1 cellular context compared by ENCODE assay signal in the genomic region with DNA sequence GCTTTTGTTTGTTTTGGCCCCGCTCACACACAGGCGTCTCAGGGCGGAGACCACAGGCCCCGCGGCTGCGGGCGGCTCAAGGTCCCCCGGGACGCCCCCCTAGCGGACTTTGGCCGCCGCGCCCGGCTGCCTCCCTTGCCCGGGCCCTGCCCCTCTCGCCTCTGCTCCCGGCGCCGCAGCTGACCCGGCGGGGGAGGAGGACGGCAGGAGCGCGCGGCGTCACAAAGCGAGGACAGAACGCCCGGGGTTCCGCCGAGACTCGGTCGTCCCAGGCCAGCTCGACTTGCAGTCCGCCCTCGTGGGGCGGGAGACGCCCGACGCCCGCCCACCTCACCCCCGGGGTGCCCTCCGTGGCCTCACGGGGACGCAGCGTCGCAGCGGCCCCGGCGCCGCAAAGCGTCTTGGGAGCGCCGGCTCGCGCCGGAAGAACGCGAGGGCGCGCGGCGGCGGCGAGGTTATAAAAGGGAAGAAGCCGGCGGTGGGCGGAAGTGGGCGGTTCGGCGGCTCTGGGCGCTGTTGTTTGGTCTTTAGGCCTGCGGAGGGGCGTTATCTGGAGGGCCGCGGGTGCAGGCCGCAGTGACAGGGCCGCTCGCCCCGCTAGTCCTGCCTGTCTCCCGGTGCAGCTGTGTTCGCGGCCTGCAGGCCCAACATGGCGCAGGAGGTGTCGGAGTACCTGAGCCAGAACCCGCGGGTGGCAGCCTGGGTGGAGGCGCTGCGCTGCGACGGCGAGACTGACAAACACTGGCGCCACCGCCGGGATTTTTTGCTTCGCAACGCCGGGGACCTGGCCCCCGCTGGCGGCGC.
A peak's percentile ranks its signal among the peaks of the same experiment; 100 is the strongest.
TF ChIP-seq lines count a peak whose summit lies in the region.

CDKN2AIP (plus strand) TSS at position 488 of the 804 bp plus-strand sequence; CDS start at position 650, 162 bp downstream.

TF ChIP-seq in K562, 482 proteins besides CTCF, POLR2A, EP300 and RAD21 (continued from another document and continues in another):
- TF ChIP-seq ZEB2 (IDR thresholded peaks at IDR 0.05) (no peak), CBX5 (IDR thresholded peaks at IDR 0.05; ENCODE audit: borderline replicate concordance, low read depth) (no peak), ZNF696 (CRISPR knock-in tag; conservative IDR thresholded peaks at IDR 0.05) (no peak), ZNF717 (CRISPR knock-in tag; IDR thresholded peaks at IDR 0.05) (no peak), PATZ1 (CRISPR knock-in tag; IDR thresholded peaks at IDR 0.05; ENCODE audit: borderline replicate concordance) (no peak), BRCA1 (IDR thresholded peaks at IDR 0.05) (no peak), BRCA1 (CRISPR knock-in tag; IDR thresholded peaks at IDR 0.05) (no peak), CBFB (CRISPR knock-in tag; IDR thresholded peaks at IDR 0.05) (no peak), HNRNPH1 (optimal IDR thresholded peaks at IDR 0.05; ENCODE audit: low read depth, low read length) (peak; percentile 46), ZNF124 (CRISPR knock-in tag; IDR thresholded peaks at IDR 0.05) (no peak), ZBTB49 (CRISPR knock-in tag; IDR thresholded peaks at IDR 0.05; ENCODE audit: borderline replicate concordance) (no peak), SRSF9 (IDR thresholded peaks at IDR 0.05; ENCODE audit: borderline replicate concordance, low read depth, low read length) (no peak), ZNF655 (CRISPR knock-in tag; IDR thresholded peaks at IDR 0.05) (no peak), LEF1 (IDR thresholded peaks at IDR 0.05) (no peak), SIN3A (IDR thresholded peaks at IDR 0.05; ENCODE audit: borderline replicate concordance in 2 of 2, control insufficient read depth in 1 of 2, low read depth in 2 of 2, low read length in 2 of 2) (peak; percentile 68 to 76; a peak in 3 of 4 replicates), MAFG (tag; conservative IDR thresholded peaks at IDR 0.05) (no peak), ZNF41 (CRISPR knock-in tag; conservative IDR thresholded peaks at IDR 0.05) (no peak), KLF10 (CRISPR knock-in tag; IDR thresholded peaks at IDR 0.05) (no peak), SP2 (IDR thresholded peaks at IDR 0.05; ENCODE audit: extremely low read depth, low read depth, low read length, poor library complexity, severe bottlenecking) (no peak), ESRRA (IDR thresholded peaks at IDR 0.05; ENCODE audit: borderline replicate concordance, low read depth) (peak; percentile 74; the same call in 1 of the 2 replicates), MTA3 (IDR thresholded peaks at IDR 0.05; ENCODE audit: borderline replicate concordance) (peak; percentile 98), RBBP5 (IDR thresholded peaks at IDR 0.05; ENCODE audit: borderline replicate concordance, insufficient read depth, low read length, poor library complexity, severe bottlenecking) (peak; percentile 88), RBM34 (IDR thresholded peaks at IDR 0.05; ENCODE audit: borderline replicate concordance, insufficient read depth, low read length) (no peak), NFE2 (IDR thresholded peaks at IDR 0.05; ENCODE audit: low read depth) (no peak), CCNT2 (IDR thresholded peaks at IDR 0.05; ENCODE audit: borderline replicate concordance, extremely low read depth, insufficient read length, low read depth, low read length) (peak; percentile 93), GATAD2A (IDR thresholded peaks at IDR 0.05) (no peak), TCFL5 (CRISPR knock-in tag; conservative IDR thresholded peaks at IDR 0.05) (no peak), ZKSCAN8 (CRISPR knock-in tag; IDR thresholded peaks at IDR 0.05) (no peak), KAT2B (IDR thresholded peaks at IDR 0.05; ENCODE audit: low read depth, low read length) (no peak), E2F5 (CRISPR knock-in tag; IDR thresholded peaks at IDR 0.05) (peak; percentile 82; the same call in 1 of the 2 replicates), NR4A1 (CRISPR knock-in tag; IDR thresholded peaks at IDR 0.05) (no peak), NR4A1 (tag; IDR thresholded peaks at IDR 0.05) (peak; percentile 24; the same call in 1 of the 2 replicates), TBL1XR1 (IDR thresholded peaks at IDR 0.05; ENCODE audit: low read length in 2 of 2) (no peak), NELFE (IDR thresholded peaks at IDR 0.05; ENCODE audit: insufficient read depth, insufficient read length) (no peak), KLF13 (tag; IDR thresholded peaks at IDR 0.05; ENCODE audit: borderline replicate concordance, low read depth) (peak; percentile 87), CREB3L1 (IDR thresholded peaks at IDR 0.05; ENCODE audit: borderline replicate concordance, low read depth) (peak; percentile 75; the same call in 1 of the 2 replicates), SMARCC2 (IDR thresholded peaks at IDR 0.05; ENCODE audit: low read depth) (no peak; the same call in 1 of the 2 replicates), RBFOX2 (IDR thresholded peaks at IDR 0.05; ENCODE audit: low read depth, low read length) (peak; percentile 100), ZFP1 (CRISPR knock-in tag; IDR thresholded peaks at IDR 0.05) (no peak), ZNF780A (CRISPR knock-in tag; IDR thresholded peaks at IDR 0.05) (no peak), NFIC (IDR thresholded peaks at IDR 0.05) (0 out of 2 replicates have a peak, but pooled peaks have one; percentile 28), BMI1 (IDR thresholded peaks at IDR 0.05; ENCODE audit: low read length) (no peak), DEAF1 (CRISPR knock-in tag; IDR thresholded peaks at IDR 0.05) (no peak), RAD51 (IDR thresholded peaks at IDR 0.05; ENCODE audit: borderline replicate concordance, low read depth) (no peak), FOXM1 (IDR thresholded peaks at IDR 0.05; ENCODE audit: low read depth) (no peak), FOXM1 (CRISPR knock-in tag; IDR thresholded peaks at IDR 0.05; ENCODE audit: low read depth) (no peak), CREM (IDR thresholded peaks at IDR 0.05; ENCODE audit: low read depth) (peak; percentile 75), TGIF2 (CRISPR knock-in tag; IDR thresholded peaks at IDR 0.05) (0 out of 2 replicates have a peak, but pooled peaks have one; percentile 39), PML (IDR thresholded peaks at IDR 0.05; ENCODE audit: low read length) (peak; percentile 82), SIRT6 (IDR thresholded peaks at IDR 0.05; ENCODE audit: low read depth, low read length) (no peak), ERF (CRISPR knock-in tag; IDR thresholded peaks at IDR 0.05) (no peak), CREB1 (IDR thresholded peaks at IDR 0.05) (peak; percentile 78; the same call in 1 of the 2 replicates), CREB1 (CRISPR knock-in tag; IDR thresholded peaks at IDR 0.05) (peak; percentile 50; the same call in 1 of the 2 replicates), PYGO2 (tag; IDR thresholded peaks at IDR 0.05) (no peak), CCAR2 (IDR thresholded peaks at IDR 0.05; ENCODE audit: low read depth, low read length) (no peak), ZNF311 (CRISPR knock-in tag; IDR thresholded peaks at IDR 0.05) (no peak), SRSF3 (IDR thresholded peaks at IDR 0.05; ENCODE audit: insufficient read depth, low read length) (no peak), PCBP2 (IDR thresholded peaks at IDR 0.05; ENCODE audit: low read depth, low read length, poor library complexity, severe bottlenecking) (no peak), ZBTB8A (IDR thresholded peaks at IDR 0.05; ENCODE audit: partially characterized antibody) (no peak)
- TF ChIP-seq, protein P1, sequence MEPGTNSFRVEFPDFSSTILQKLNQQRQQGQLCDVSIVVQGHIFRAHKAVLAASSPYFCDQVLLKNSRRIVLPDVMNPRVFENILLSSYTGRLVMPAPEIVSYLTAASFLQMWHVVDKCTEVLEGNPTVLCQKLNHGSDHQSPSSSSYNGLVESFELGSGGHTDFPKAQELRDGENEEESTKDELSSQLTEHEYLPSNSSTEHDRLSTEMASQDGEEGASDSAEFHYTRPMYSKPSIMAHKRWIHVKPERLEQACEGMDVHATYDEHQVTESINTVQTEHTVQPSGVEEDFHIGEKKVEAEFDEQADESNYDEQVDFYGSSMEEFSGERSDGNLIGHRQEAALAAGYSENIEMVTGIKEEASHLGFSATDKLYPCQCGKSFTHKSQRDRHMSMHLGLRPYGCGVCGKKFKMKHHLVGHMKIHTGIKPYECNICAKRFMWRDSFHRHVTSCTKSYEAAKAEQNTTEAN (CRISPR knock-in tag; IDR thresholded peaks at IDR 0.05): no peak
